8 cellular contexts compared by ENCODE assay signal in genomic region chr9:114908796-114909448, GRCh38.
DNase-seq lines count a peak whose midpoint lies in the region; ATAC-seq and TF ChIP-seq lines count a peak whose summit lies in the region.

No MANE protein-coding gene starts in this region.

- no peak for TF ChIP-seq CTCF in 22Rv1 (IDR thresholded peaks at IDR 0.05)

- peak; percentile 39 for ATAC-seq in GM18868 (IDR thresholded peaks at IDR 0.05; ENCODE audit: unreplicated experiment)

- H3K27ac ChIP-seq in 22Rv1 (peak overlapping the region; percentile 83), epithelial cell of prostate (peak overlapping the region; percentile 55)

- DNase-seq in RKO (ENCODE audit: low spot score) = peak; percentile 92
- no peak for DNase-seq in epithelial cell of prostate (ENCODE audit: low read depth, low spot score)
- no peak for DNase-seq in NOMO-1 treated with DMSO at 0.1 percent for 48 hours (lab: John Stamatoyannopoulos, UW; ENCODE audit: unreplicated experiment)
- no peak for DNase-seq in GDM1 (lab: John Stamatoyannopoulos, UW)
- no peak for DNase-seq in LoVo (ENCODE audit: low spot score)
- DNase-seq in NCI-H1436 (lab: John Stamatoyannopoulos, UW) = no peak
